In the genomic region with DNA sequence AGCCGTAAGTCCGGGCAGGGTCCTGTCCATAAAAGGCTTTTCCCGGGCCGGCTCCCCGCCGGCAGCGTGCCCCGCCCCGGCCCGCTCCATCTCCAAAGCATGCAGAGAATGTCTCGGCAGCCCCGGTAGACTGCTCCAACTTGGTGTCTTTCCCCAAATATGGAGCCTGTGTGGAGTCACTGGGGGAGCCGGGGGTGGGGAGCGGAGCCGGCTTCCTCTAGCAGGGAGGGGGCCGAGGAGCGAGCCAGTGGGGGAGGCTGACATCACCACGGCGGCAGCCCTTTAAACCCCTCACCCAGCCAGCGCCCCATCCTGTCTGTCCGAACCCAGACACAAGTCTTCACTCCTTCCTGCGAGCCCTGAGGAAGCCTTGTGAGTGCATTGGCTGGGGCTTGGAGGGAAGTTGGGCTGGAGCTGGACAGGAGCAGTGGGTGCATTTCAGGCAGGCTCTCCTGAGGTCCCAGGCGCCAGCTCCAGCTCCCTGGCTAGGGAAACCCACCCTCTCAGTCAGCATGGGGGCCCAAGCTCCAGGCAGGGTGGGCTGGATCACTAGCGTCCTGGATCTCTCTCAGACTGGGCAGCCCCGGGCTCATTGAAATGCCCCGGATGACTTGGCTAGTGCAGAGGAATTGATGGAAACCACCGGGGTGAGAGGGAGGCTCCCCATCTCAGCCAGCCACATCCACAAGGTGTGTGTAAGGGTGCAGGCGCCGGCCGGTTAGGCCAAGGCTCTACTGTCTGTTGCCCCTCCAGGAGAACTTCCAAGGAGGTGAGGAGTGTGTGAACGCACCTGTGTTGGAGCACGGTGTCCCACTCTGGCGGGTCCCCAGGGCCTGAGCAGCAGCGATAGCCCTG, we compare ENCODE assay signal across 8 cellular contexts. TPM values are rescaled to one million over a fixed set of nuclear protein-coding genes. Genes with fewer than 3 reads are reported as not detected.
DNase-seq lines count a peak whose midpoint lies in the region; ATAC-seq and TF ChIP-seq lines count a peak whose summit lies in the region.

A gene (plus strand): TSS at position 310 of the 855 bp plus-strand sequence. CDS start 3,644 bp downstream, outside the sequence.

- peaks cover 12 to 44% (median 14%) of the 10 kb centered on the region in 3 donors for H3K4me1 ChIP-seq in esophagus squamous epithelium
- H3K4me1 ChIP-seq in muscle layer of duodenum (ENCODE audit: control insufficient read depth in 1 of 2, insufficient read depth in 2 of 2, low read length in 2 of 2), result peaks cover 8 to 29% of the 10 kb centered on the region in 2 donors

- H3K27me3 ChIP-seq in esophagus squamous epithelium (no peaks in the 10 kb centered on the region), muscle layer of duodenum (ENCODE audit: low read depth, low read length) (no peaks in the 10 kb centered on the region)

- no peak for ATAC-seq in natural killer cell treated with Interleukin-12 subunit alpha and Interleukin-12 subunit beta and Interleukin-15 and Interleukin-18, amount 100 ng/mL, for 72 hours
- ATAC-seq in natural killer cell, result no peak

- peak in 2 of 4 donors; percentile 62 to 74 for TF ChIP-seq POLR2A in esophagus squamous epithelium (IDR thresholded peaks at IDR 0.05)

- no peaks in the 10 kb centered on the region for H3K36me3 Mint-ChIP-seq in natural killer cell treated with Interleukin-12 subunit alpha and Interleukin-12 subunit beta and Interleukin-15 and Interleukin-18, amount 100 ng/mL, for 72 hours
- no peaks in the 10 kb centered on the region for H3K36me3 Mint-ChIP-seq in natural killer cell

- H3K27ac ChIP-seq in esophagus squamous epithelium (peak within 1 kb of the TSS; percentile 72 to 93 (median 88)), muscle layer of duodenum (ENCODE audit: low read length) (peak within 1 kb of the TSS; percentile 98)

- 33% methylated on average over 4 of the region's 34 CpGs; no CpG with 5 or more reads in 1 of the 2 donors for WGBS in esophagus squamous epithelium, 2 donors

- H3K27me3 Mint-ChIP-seq in natural killer cell treated with Interleukin-12 subunit alpha and Interleukin-12 subunit beta and Interleukin-15 and Interleukin-18, amount 100 ng/mL, for 72 hours, result no peaks in the 10 kb centered on the region
- H3K27me3 Mint-ChIP-seq in natural killer cell (ENCODE audit: low read depth in 2 of 2), result no peaks in the 10 kb centered on the region

- peaks cover 0 to 4% of the 10 kb centered on the region in 2 donors for H3K4me1 Mint-ChIP-seq in natural killer cell treated with Interleukin-12 subunit alpha and Interleukin-12 subunit beta and Interleukin-15 and Interleukin-18, amount 100 ng/mL, for 72 hours (ENCODE audit: low read depth in 2 of 2)
- peaks cover 0 to 10% of the 10 kb centered on the region in 2 donors for H3K4me1 Mint-ChIP-seq in natural killer cell

- H3K36me3 ChIP-seq in esophagus squamous epithelium, result peaks cover 0 to 32% (median 10%) of the 10 kb centered on the region in 3 donors
- H3K36me3 ChIP-seq in muscle layer of duodenum (ENCODE audit: control insufficient read depth in 1 of 2, insufficient read depth in 2 of 2, low read length in 2 of 2), result peaks cover 22 to 24% of the 10 kb centered on the region in 2 donors

- no peaks in the 10 kb centered on the region for H3K9me3 Mint-ChIP-seq in natural killer cell treated with Interleukin-12 subunit alpha and Interleukin-12 subunit beta and Interleukin-15 and Interleukin-18, amount 100 ng/mL, for 72 hours
- H3K9me3 Mint-ChIP-seq in natural killer cell, result no peaks in the 10 kb centered on the region

- intact Hi-C loops in natural killer cell (cut with micrococcal nuclease), result no loop called here
- intact Hi-C loops in esophagus squamous epithelium (cut with DNase I), result no loop called here

- TF ChIP-seq CTCF in natural killer cell (IDR thresholded peaks at IDR 0.05) (no peak), esophagus squamous epithelium (IDR thresholded peaks at IDR 0.05) (no peak)

- H3K4me3 ChIP-seq in esophagus squamous epithelium (peak within 1 kb of the TSS; percentile 27 to 66 (median 51)), muscle layer of duodenum (ENCODE audit: low read depth in 1 of 2, low read length in 2 of 2) (peak within 1 kb of the TSS; percentile 88 to 90)

- H3K27ac Mint-ChIP-seq in natural killer cell treated with Interleukin-12 subunit alpha and Interleukin-12 subunit beta and Interleukin-15 and Interleukin-18, amount 100 ng/mL, for 72 hours, result no peak within 1 kb of the TSS
- H3K27ac Mint-ChIP-seq in natural killer cell, result no peak within 1 kb of the TSS

- H3K9me3 ChIP-seq in esophagus squamous epithelium, result no peaks in the 10 kb centered on the region
- H3K9me3 ChIP-seq in muscle layer of duodenum (ENCODE audit: control insufficient read depth in 1 of 2, low read length in 2 of 2), result no peaks in the 10 kb centered on the region

- H3K4me3 Mint-ChIP-seq in natural killer cell treated with Interleukin-12 subunit alpha and Interleukin-12 subunit beta and Interleukin-15 and Interleukin-18, amount 100 ng/mL, for 72 hours, result no peak within 1 kb of the TSS
- no peak within 1 kb of the TSS for H3K4me3 Mint-ChIP-seq in natural killer cell

- peak; percentile 53 for DNase-seq in natural killer cell treated with Interleukin-12 subunit alpha and Interleukin-12 subunit beta and Interleukin-15 and Interleukin-18, amount 100 ng/mL, for 72 hours (ENCODE audit: low spot score)
- DNase-seq in natural killer cell, result no peak
- no peak for DNase-seq in esophagus squamous epithelium (lab: John Stamatoyannopoulos, UW)
- no peak for DNase-seq in NCI-H146 (lab: John Stamatoyannopoulos, UW)
- no peak for DNase-seq in DMS114 treated with DMSO at 0.1 percent for 48 hours (lab: John Stamatoyannopoulos, UW; ENCODE audit: unreplicated experiment)
- no peak for DNase-seq in activated naive CD4-positive, alpha-beta T cell (lab: John Stamatoyannopoulos, UW)
- DNase-seq in OCI-M1 (lab: John Stamatoyannopoulos, UW), result no peak

RNA-seq across cellular contexts. Expression of the gene that starts here (rescaled TPM):
- total RNA-seq in natural killer cell treated with Interleukin-12 subunit alpha and Interleukin-12 subunit beta and Interleukin-15 and Interleukin-18, amount 100 ng/mL, for 72 hours, result 1 to 10 TPM; 4.8 to 7.4 TPM
- 10 to 100 TPM in 1 of 3 donors, 1 to 10 TPM in 2; 8.2 to 18.0 (median 8.3) TPM for total RNA-seq in natural killer cell
- total RNA-seq in esophagus squamous epithelium, result 1,000 to 10,000 TPM in 1 of 4 donors, 100 to 1,000 TPM in 2, 10 to 100 TPM in 1; 64.8 to 1,356 (median 373) TPM
